Comparison of ENCODE assay signal across 1 cellular context in genomic region chr12:10404798-10405197, GRCh38.
A peak's percentile ranks its signal among the peaks of the same experiment; 100 is the strongest.
TF ChIP-seq lines count a peak whose summit lies in the region.

No MANE protein-coding gene starts in this region.

TF ChIP-seq in K562, 482 proteins besides CTCF, POLR2A, EP300 and RAD21:
- TF ChIP-seq RBM25 (IDR thresholded peaks at IDR 0.05; ENCODE audit: low read depth, low read length, severe bottlenecking) = peak; percentile 54
- TF ChIP-seq, protein P1, sequence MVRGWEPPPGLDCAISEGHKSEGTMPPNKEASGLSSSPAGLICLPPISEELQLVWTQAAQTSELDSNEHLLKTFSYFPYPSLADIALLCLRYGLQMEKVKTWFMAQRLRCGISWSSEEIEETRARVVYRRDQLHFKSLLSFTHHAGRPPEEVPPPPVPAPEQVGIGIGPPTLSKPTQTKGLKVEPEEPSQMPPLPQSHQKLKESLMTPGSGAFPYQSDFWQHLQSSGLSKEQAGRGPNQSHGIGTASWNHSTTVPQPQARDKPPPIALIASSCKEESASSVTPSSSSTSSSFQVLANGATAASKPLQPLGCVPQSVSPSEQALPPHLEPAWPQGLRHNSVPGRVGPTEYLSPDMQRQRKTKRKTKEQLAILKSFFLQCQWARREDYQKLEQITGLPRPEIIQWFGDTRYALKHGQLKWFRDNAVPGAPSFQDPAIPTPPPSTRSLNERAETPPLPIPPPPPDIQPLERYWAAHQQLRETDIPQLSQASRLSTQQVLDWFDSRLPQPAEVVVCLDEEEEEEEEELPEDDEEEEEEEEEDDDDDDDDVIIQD (CRISPR knock-in tag; IDR thresholded peaks at IDR 0.05) = no peak
TF ChIP-seq in K562: peak in this region for 1.
